Comparison of ENCODE assay signal across 13 cellular contexts in the genomic region with DNA sequence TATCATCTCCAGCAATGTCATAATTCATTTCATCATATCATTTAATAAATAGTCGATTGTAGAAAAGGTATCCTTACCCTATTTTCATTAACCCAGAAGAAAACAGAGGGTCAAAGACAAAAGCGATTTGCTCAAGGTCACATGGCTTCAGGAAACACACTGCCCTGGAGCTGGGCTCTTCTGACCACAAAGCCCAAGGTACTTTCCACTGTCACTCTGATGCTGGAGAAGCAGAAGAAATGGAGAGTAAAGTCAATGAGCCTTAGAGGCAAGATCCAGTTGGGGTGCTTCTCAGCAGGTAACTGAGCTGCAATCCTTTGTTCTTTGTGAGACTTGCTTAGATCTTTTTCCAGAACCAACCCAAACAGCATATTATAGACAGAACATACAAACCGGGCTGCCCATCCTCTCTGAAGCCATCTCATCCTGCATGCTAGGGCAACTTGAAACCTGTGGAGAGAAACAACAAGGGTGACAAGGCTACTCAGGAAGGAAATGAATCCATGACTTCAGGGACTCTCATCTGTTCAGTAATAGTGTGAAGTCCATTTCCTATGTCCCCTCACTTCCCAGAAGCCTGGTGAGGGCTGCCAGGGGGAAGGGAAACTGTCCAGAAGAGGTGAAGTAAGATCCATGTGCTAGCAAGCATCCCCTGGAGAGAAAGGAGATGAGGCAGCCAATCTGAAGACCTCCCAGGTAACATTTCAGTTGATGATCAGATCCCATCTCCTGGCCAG.
DNase-seq lines count a peak whose midpoint lies in the region; ATAC-seq and TF ChIP-seq lines count a peak whose summit lies in the region.
"Had no signal": no experiment of that assay in that cellular context is flagged by ENCODE, and none has a peak within 500 bp of the region (broad histone marks: within the 10 kb centered on the region; RNA-seq: fewer than 3 reads in every experiment).

No MANE protein-coding gene starts in this region.

- H3K9me3 ChIP-seq in SJCRH30 (replicated peaks) (peaks cover 6% of the 10 kb centered on the region), stomach smooth muscle (ENCODE audit: control insufficient read depth in 2 of 2, low read length in 2 of 2) (peaks cover 0 to 6% of the 10 kb centered on the region in 2 donors)
- H3K9me3 ChIP-seq: body of pancreas had no signal

- CTCF ChIA-PET in GM10248 (lab: Yijun Ruan, JAX), result no interaction called here

- DNase-seq in SJCRH30 (no peak), foreskin keratinocyte (peak in 1 of 2 donors; percentile 19), iPS-NIHi11 (ENCODE audit: low spot score) (no peak), GM10248 (ENCODE audit: extremely low spot score) (no peak)
- DNase-seq: activated T-cell treated with anti-CD3 and anti-CD28 coated beads, Interleukin-2, amount 50 U/mL, for 72 hours; body of pancreas; CD4-positive, alpha-beta T cell; small intestine; WERI-Rb-1 had no signal

- H3K4me3 ChIP-seq in SJCRH30 (no peak overlapping the region), stomach smooth muscle (ENCODE audit: low read length in 2 of 2) (no peak overlapping the region)
- H3K4me3 ChIP-seq: body of pancreas had no signal

- H3K36me3 ChIP-seq in SJCRH30 (no peaks in the 10 kb centered on the region), stomach smooth muscle (ENCODE audit: control insufficient read depth in 2 of 2, insufficient read depth in 2 of 2, low read length in 2 of 2) (no peaks in the 10 kb centered on the region)
- H3K36me3 ChIP-seq: WERI-Rb-1 had no signal

- H3K27ac ChIP-seq in SJCRH30, result peak overlapping the region; percentile 24; the same call in 1 of the 2 replicates
- H3K27ac ChIP-seq in foreskin keratinocyte, result peak overlapping the region; percentile 78
- peak overlapping the region; percentile 59 for H3K27ac ChIP-seq in stomach smooth muscle (ENCODE audit: low read length)
- H3K27ac ChIP-seq: body of pancreas, WERI-Rb-1 had no signal

- H3K4me1 ChIP-seq in SJCRH30 (peaks cover 12% of the 10 kb centered on the region), foreskin keratinocyte (peaks cover 5% of the 10 kb centered on the region), stomach smooth muscle (ENCODE audit: control insufficient read depth, insufficient read depth, low read length) (peaks cover 22% of the 10 kb centered on the region)
- H3K4me1 ChIP-seq: body of pancreas had no signal

- H3K27me3 ChIP-seq in SJCRH30 (no peaks in the 10 kb centered on the region), foreskin keratinocyte (no peaks in the 10 kb centered on the region), stomach smooth muscle (ENCODE audit: control insufficient read depth in 1 of 2, insufficient read depth in 2 of 2, low read length in 2 of 2) (no peaks in the 10 kb centered on the region)
- H3K27me3 ChIP-seq: body of pancreas had no signal

- ATAC-seq in GM18907 (IDR thresholded peaks at IDR 0.05; ENCODE audit: unreplicated experiment), result peak; percentile 64
- no peak for ATAC-seq in foreskin keratinocyte
- no peak for ATAC-seq in HG03520 (IDR thresholded peaks at IDR 0.05; ENCODE audit: unreplicated experiment)
- no peak for ATAC-seq in HG02938 (IDR thresholded peaks at IDR 0.05; ENCODE audit: unreplicated experiment)
- ATAC-seq: activated T-cell treated with anti-CD3 and anti-CD28 coated beads, Interleukin-2, amount 50 U/mL, for 72 hours had no signal

- H3K9ac ChIP-seq in stomach smooth muscle (ENCODE audit: low read length in 2 of 2), result no peak overlapping the region

- TF ChIP-seq CTCF in foreskin keratinocyte (conservative IDR thresholded peaks at IDR 0.05), result no peak
- no peak for TF ChIP-seq CTCF in GM10248 (IDR thresholded peaks at IDR 0.05; ENCODE audit: control extremely low read depth, extremely low read depth, low read depth, missing control alignments)

- POLR2A ChIA-PET in GM10248 (lab: Yijun Ruan, JAX), result no interaction called here

Comparison
In these comparisons a context has a peak if more than half of its experiments do, and no peak if none do; other contexts are left out.
1. H3K27ac ChIP-seq: peak in every context shown above with its lines; median percentile 78 in foreskin keratinocyte; 59 in stomach smooth muscle; 24 in SJCRH30.